8 cellular contexts compared by ENCODE assay signal in the genomic region with DNA sequence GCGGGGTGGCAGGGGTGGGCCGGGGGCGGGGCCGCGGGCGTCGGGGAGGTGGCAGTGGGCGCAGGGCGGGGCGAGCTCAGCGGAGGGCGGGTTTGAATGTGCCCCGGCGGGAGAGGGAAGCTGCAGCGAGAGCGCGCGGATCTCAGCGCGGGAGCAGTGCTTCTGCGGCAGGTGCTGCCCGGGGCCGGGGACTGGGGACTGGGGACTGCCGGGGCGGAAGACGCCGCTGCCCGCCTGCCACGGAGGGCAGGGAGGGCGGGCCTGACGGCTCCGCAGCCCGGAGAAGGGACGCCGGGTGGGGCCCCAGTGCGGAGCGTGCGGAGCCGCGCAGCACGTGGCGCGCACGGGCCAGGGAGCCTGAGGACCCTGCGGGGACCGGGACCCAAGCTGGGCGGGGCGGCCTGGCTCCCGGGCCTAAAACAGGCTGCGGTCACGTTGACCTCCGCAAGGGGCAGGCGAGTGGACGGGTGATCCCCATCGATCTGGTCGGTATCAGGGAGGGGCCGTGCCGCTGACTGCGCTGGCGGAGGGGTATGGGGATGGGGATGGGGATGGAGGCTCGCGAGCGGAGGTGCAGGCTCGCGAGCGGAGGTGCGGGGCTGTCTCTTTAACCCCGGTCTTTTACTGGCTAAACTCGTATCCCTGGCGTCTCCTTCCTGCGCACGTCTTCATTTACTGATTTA.
DNase-seq lines count a peak whose midpoint lies in the region; ATAC-seq and TF ChIP-seq lines count a peak whose summit lies in the region.

A gene (plus strand): TSS at position 125 of the 683 bp plus-strand sequence. CDS start 3,719 bp downstream, outside the sequence.

- ATAC-seq in HG02610 (IDR thresholded peaks at IDR 0.05; ENCODE audit: unreplicated experiment) (peak; percentile 47), GM21526 (IDR thresholded peaks at IDR 0.05; ENCODE audit: low FRiP score, unreplicated experiment) (no peak)

- in situ Hi-C loops in T47D (cut with HindIII; ENCODE audit: low pct_unique_long_range_greater_than_20kb, low sequenced_read_pairs), result no loop called here

- TF ChIP-seq CTCF in VCaP (conservative IDR thresholded peaks at IDR 0.05), result peak; percentile 57

- DNase-seq in GDM1 (lab: John Stamatoyannopoulos, UW) (peak; percentile 70), NCI-H2171 (lab: John Stamatoyannopoulos, UW) (peak; percentile 79), T47D (ENCODE audit: low read depth in 1 of 2, low spot score in 1 of 2) (peak; percentile 72 to 86), iPS-NIHi7 (ENCODE audit: extremely low spot score) (peak; percentile 88)
- peak; percentile 69 to 84 for DNase-seq in stimulated activated CD4-positive, alpha-beta T cell treated with anti-CD3 and anti-CD28 coated beads, Interleukin-12 subunit alpha, Interleukin-12 subunit beta, amount 100 ng/mL, for 24 hours (ENCODE audit: low read depth in 2 of 2)

- peak within 1 kb of the TSS; percentile 81 for H3K27ac ChIP-seq in VCaP
